ENCODE assay signal across 20 cellular contexts in the genomic region with DNA sequence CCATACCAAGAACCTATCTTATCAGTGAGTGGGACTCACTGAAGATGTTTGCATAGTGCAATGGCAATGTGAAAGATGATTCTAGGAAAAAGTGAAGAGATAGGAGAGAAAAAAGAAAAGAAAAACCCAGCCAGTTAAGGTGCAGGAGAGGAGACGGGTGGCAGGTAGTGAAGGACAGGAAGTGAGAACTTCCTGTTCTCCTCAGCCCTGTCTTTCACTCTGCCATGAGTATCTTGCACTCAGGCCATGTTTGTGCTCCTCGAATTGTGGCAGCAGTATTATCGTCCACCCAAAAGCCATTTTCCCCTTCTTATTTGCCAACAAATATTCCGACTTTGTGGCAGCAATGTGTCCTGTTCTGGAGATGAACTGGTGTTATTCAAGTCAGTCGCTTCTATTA. TPM values are rescaled to one million over a fixed set of nuclear protein-coding genes. Genes with fewer than 3 reads are reported as not detected.
A peak's percentile ranks its signal among the peaks of the same experiment; 100 is the strongest.
DNase-seq lines count a peak whose midpoint lies in the region; ATAC-seq, FAIRE-seq and TF ChIP-seq lines count a peak whose summit lies in the region.
"Had no signal": no experiment of that assay in that cellular context is flagged by ENCODE, and none has a peak within 500 bp of the region (broad histone marks: within the 10 kb centered on the region; RNA-seq: fewer than 3 reads in every experiment).

No MANE protein-coding gene starts in this region.

- DNase-seq in GM12891 (ENCODE audit: insufficient read length, low spot score) (no peak), OCI-LY7 (ENCODE audit: low spot score) (peak; percentile 21), glutamatergic neuron (no peak), HTR-8/SVneo (ENCODE audit: insufficient read length, low spot score) (no peak), posterior vena cava (ENCODE audit: low spot score) (no peak)
- DNase-seq: CD4-positive, alpha-beta T cell; EL; H7; NCI-H1105; NCI-H1694 treated with DMSO at 0.1 percent for 48 hours; NCI-H510A; NCI-H748 treated with DMSO at 0.1 percent for 48 hours; OCI-M1; Right ventricle myocardium superior had no signal

- no peak overlapping the region for H3K27ac Mint-ChIP-seq in glutamatergic neuron (ENCODE audit: unreplicated experiment)
- H3K27ac Mint-ChIP-seq: CD4-positive, alpha-beta T cell had no signal

- intact Hi-C loops in OCI-LY7 (cut with micrococcal nuclease; ENCODE audit: unreplicated experiment) (no loop called here), posterior vena cava (cut with DNase I) (no loop called here)

- no peak for TF ChIP-seq CTCF in OCI-LY7 (conservative IDR thresholded peaks at IDR 0.05; ENCODE audit: low read length)
- no peak for TF ChIP-seq CTCF in glutamatergic neuron (IDR thresholded peaks at IDR 0.05; ENCODE audit: partially characterized antibody, unreplicated experiment)

- POLR2A ChIA-PET in OCI-LY7 (lab: Charles Lee) = interaction anchor here (1.1 kb wide), 1 partner anchor 158 kb away, joined by 3 read pairs; no protein-coding TSS in a partner anchor

- H3K4me1 ChIP-seq in OCI-LY7 (ENCODE audit: insufficient read depth, low read length, poor library complexity, severe bottlenecking) = no peaks in the 10 kb centered on the region
- H3K4me1 ChIP-seq: A549 had no signal

- CTCF ChIA-PET in OCI-LY7 (lab: Charles Lee; ENCODE audit: unreplicated experiment) = no interaction called here

- no peaks in the 10 kb centered on the region for H3K9me3 ChIP-seq in OCI-LY7 (ENCODE audit: low read length)
- H3K9me3 ChIP-seq: A549 had no signal

- no peak overlapping the region for H3K4me2 ChIP-seq in OCI-LY7 (ENCODE audit: low read length)
- H3K4me2 ChIP-seq: A549 had no signal

- H3K79me2 ChIP-seq in OCI-LY7 (ENCODE audit: insufficient read depth, low read depth, low read length) = no peaks in the 10 kb centered on the region

- H3K9me2 ChIP-seq in OCI-LY7 (ENCODE audit: insufficient read depth, low read length) = no peaks in the 10 kb centered on the region

- BruUV-seq in OCI-LY7 (replicated peaks; lab: Mats Ljungman, UMichigan) = no TSS peak

- H3K27me3 Mint-ChIP-seq in glutamatergic neuron (ENCODE audit: unreplicated experiment) = no peaks in the 10 kb centered on the region
- H3K27me3 Mint-ChIP-seq: CD4-positive, alpha-beta T cell had no signal

- no peaks in the 10 kb centered on the region for H3K36me3 ChIP-seq in OCI-LY7 (ENCODE audit: insufficient read depth, low read length)

- H2AFZ ChIP-seq in OCI-LY7 (ENCODE audit: low read length) = no peak overlapping the region

- FAIRE-seq in GM12891 (lab: Jason Lieb, UNC) (peak; percentile 73), HTR-8/SVneo (lab: Jason Lieb, UNC) (no peak)
- FAIRE-seq: A549 had no signal

- peaks cover 5% of the 10 kb centered on the region for H3K36me3 Mint-ChIP-seq in glutamatergic neuron (ENCODE audit: unreplicated experiment)

- no peak for TF ChIP-seq POLR2A in GM12891 (IDR thresholded peaks at IDR 0.05; ENCODE audit: low read depth, low read length)

- H3K27ac ChIP-seq in OCI-LY7 (ENCODE audit: low read depth, low read length, poor library complexity, severe bottlenecking) = no peak overlapping the region
- H3K27ac ChIP-seq: A549, SK-N-MC had no signal

- no peak overlapping the region for H3K4me3 ChIP-seq in OCI-LY7 (ENCODE audit: low read depth, low read length, poor library complexity, severe bottlenecking)
- H3K4me3 ChIP-seq: A549, SK-N-MC had no signal

- peak; percentile 58 for ATAC-seq in GM18907 (IDR thresholded peaks at IDR 0.05; ENCODE audit: unreplicated experiment)
- peak; percentile 74 for ATAC-seq in GM21526 (IDR thresholded peaks at IDR 0.05; ENCODE audit: low FRiP score, unreplicated experiment)
- no peak for ATAC-seq in HG03139 (IDR thresholded peaks at IDR 0.05; ENCODE audit: unreplicated experiment)
- ATAC-seq: A549 had no signal

- H3K4me3 Mint-ChIP-seq in glutamatergic neuron (ENCODE audit: unreplicated experiment) = no peak overlapping the region
- H3K4me3 Mint-ChIP-seq: CD4-positive, alpha-beta T cell had no signal

- H4K20me1 ChIP-seq in OCI-LY7 (ENCODE audit: insufficient read depth, low read length) = no peaks in the 10 kb centered on the region

- no peaks in the 10 kb centered on the region for H3K4me1 Mint-ChIP-seq in glutamatergic neuron (ENCODE audit: low read depth, unreplicated experiment)

- H3K9me3 Mint-ChIP-seq in glutamatergic neuron (ENCODE audit: unreplicated experiment) = no peaks in the 10 kb centered on the region
- H3K9me3 Mint-ChIP-seq: CD4-positive, alpha-beta T cell had no signal

TF ChIP-seq in GM12891, 5 proteins besides CTCF, POLR2A, EP300 and RAD21:
- TF ChIP-seq SPI1 (IDR thresholded peaks at IDR 0.05; ENCODE audit: low read depth, low read length) = peak; percentile 68; the same call in 1 of the 2 replicates
- no peak for TF ChIP-seq PAX5 (IDR thresholded peaks at IDR 0.05; ENCODE audit: insufficient read depth, low read length, severe bottlenecking)
TF ChIP-seq in GM12891: peak in this region for 1.

RNA-seq across cellular contexts. Expression of a gene that starts 8.6 kb away (rescaled TPM):
- polyA plus RNA-seq in GM12891 (2012; ENCODE audit: low read depth, missing spikeins) = 0.39 TPM
- not detected in 2 replicates for total RNA-seq in OCI-LY7 (2014; rRNA removed; shearing (Covaris generic))
- total RNA-seq in OCI-LY7 (2022) = 0.09 and 0.21 TPM in 2 replicates
- 2.4 TPM for total RNA-seq in glutamatergic neuron (ENCODE audit: unreplicated experiment)
- 1 to 10 TPM; 3.1 to 5.7 TPM for total RNA-seq in posterior vena cava
- total RNA-seq: CD4-positive, alpha-beta T cell; MCF 10A had no signal
